Comparison of ENCODE assay signal across 21 cellular contexts in the genomic region with DNA sequence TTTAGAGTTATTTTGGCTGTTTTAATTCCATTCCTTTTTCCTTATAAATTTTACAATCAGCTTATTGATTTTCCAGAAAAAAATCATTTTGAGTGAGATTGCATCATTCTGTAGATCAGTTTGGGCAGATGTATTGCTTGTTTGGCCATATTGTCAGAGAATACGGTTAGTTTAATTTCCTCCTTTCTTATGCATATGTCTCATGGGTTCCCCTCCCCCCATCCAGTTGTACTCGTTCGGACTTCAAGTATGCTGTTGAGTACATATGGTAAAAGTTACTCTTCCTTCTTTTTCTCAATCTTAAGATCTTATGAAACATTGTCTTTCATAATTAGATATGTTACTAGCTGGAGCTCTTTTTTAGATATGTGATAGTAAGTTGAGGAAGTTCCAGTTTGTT.
DNase-seq lines count a peak whose midpoint lies in the region; ATAC-seq and TF ChIP-seq lines count a peak whose summit lies in the region.
"Had no signal": no experiment of that assay in that cellular context is flagged by ENCODE, and none has a peak within 500 bp of the region (broad histone marks: within the 10 kb centered on the region; RNA-seq: fewer than 3 reads in every experiment).

No MANE protein-coding gene starts in this region.

- no peak overlapping the region for H3K4me3 ChIP-seq in heart right ventricle
- H3K4me3 ChIP-seq: esophagus squamous epithelium, heart left ventricle, thyroid gland had no signal

- ATAC-seq in activated CD4-positive, alpha-beta T cell treated with anti-CD3 and anti-CD28 coated beads for 36 hours = no peak
- no peak for ATAC-seq in naive thymus-derived CD8-positive, alpha-beta T cell
- ATAC-seq in GM21390 (IDR thresholded peaks at IDR 0.05; ENCODE audit: unreplicated experiment) = no peak
- ATAC-seq in heart right ventricle = no peak
- ATAC-seq: activated CD4-positive, CD25-positive, alpha-beta regulatory T cell treated with anti-CD3 and anti-CD28 coated beads, Interleukin-2, amount 50 U/mL, for 24 hours; heart left ventricle; left cardiac atrium; T-cell had no signal

- H3K4me3 Mint-ChIP-seq in activated CD4-positive, alpha-beta T cell treated with anti-CD3 and anti-CD28 coated beads for 36 hours = no peak overlapping the region
- H3K4me3 Mint-ChIP-seq in activated CD4-positive, alpha-beta T cell treated with anti-CD3 and anti-CD28 coated beads, Interleukin-2, amount 10 ng/mL, durations not matched to agents 24 days and 14 days = no peak overlapping the region
- no peak overlapping the region for H3K4me3 Mint-ChIP-seq in chondrocyte (ENCODE audit: unreplicated experiment)
- no peak overlapping the region for H3K4me3 Mint-ChIP-seq in naive thymus-derived CD8-positive, alpha-beta T cell
- H3K4me3 Mint-ChIP-seq: activated naive CD8-positive, alpha-beta T cell; T-cell had no signal

- WGBS in heart right ventricle, 2 donors = 89 to 91% methylated on average over 3 of the region's 3 CpGs

- H3K27ac Mint-ChIP-seq in activated CD4-positive, alpha-beta T cell treated with anti-CD3 and anti-CD28 coated beads for 36 hours = peak overlapping the region; percentile 13
- H3K27ac Mint-ChIP-seq in activated CD4-positive, alpha-beta T cell treated with anti-CD3 and anti-CD28 coated beads, Interleukin-2, amount 10 ng/mL, durations not matched to agents 24 days and 14 days = no peak overlapping the region
- H3K27ac Mint-ChIP-seq in chondrocyte (ENCODE audit: unreplicated experiment) = peak overlapping the region; percentile 49
- H3K27ac Mint-ChIP-seq in naive thymus-derived CD8-positive, alpha-beta T cell = peak overlapping the region in 6 of 10 donors; percentile 10 to 87 (median 60)
- H3K27ac Mint-ChIP-seq: activated naive CD8-positive, alpha-beta T cell had no signal

- no peaks in the 10 kb centered on the region for H3K27me3 Mint-ChIP-seq in activated CD4-positive, alpha-beta T cell treated with anti-CD3 and anti-CD28 coated beads for 36 hours
- H3K27me3 Mint-ChIP-seq in activated CD4-positive, alpha-beta T cell treated with anti-CD3 and anti-CD28 coated beads, Interleukin-2, amount 10 ng/mL, durations not matched to agents 24 days and 14 days = no peaks in the 10 kb centered on the region
- no peaks in the 10 kb centered on the region for H3K27me3 Mint-ChIP-seq in chondrocyte (ENCODE audit: low read depth)
- no peaks in the 10 kb centered on the region for H3K27me3 Mint-ChIP-seq in naive thymus-derived CD8-positive, alpha-beta T cell
- H3K27me3 Mint-ChIP-seq: activated naive CD8-positive, alpha-beta T cell; T-cell had no signal

- TF ChIP-seq CTCF in chondrocyte (IDR thresholded peaks at IDR 0.05) (no peak), heart right ventricle (IDR thresholded peaks at IDR 0.05) (no peak)

- peaks cover 0 to 17% (median 0%) of the 10 kb centered on the region in 9 donors for H3K4me1 ChIP-seq in heart right ventricle
- H3K4me1 ChIP-seq: esophagus squamous epithelium, thyroid gland had no signal

- H3K36me3 ChIP-seq in heart right ventricle = peaks cover 0 to 100% (median 16%) of the 10 kb centered on the region in 9 donors

- H3K9me3 Mint-ChIP-seq in activated CD4-positive, alpha-beta T cell treated with anti-CD3 and anti-CD28 coated beads for 36 hours (ENCODE audit: low read depth) = no peaks in the 10 kb centered on the region
- H3K9me3 Mint-ChIP-seq in activated CD4-positive, alpha-beta T cell treated with anti-CD3 and anti-CD28 coated beads, Interleukin-2, amount 10 ng/mL, durations not matched to agents 24 days and 14 days = no peaks in the 10 kb centered on the region
- no peaks in the 10 kb centered on the region for H3K9me3 Mint-ChIP-seq in chondrocyte (ENCODE audit: low read depth)
- no peaks in the 10 kb centered on the region for H3K9me3 Mint-ChIP-seq in naive thymus-derived CD8-positive, alpha-beta T cell
- H3K9me3 Mint-ChIP-seq: T-cell had no signal

- CTCF ChIA-PET in activated CD4-positive, alpha-beta T cell treated with anti-CD3 and anti-CD28 coated beads for 36 hours (lab: Charles Lee) = no interaction called here

- POLR2A ChIA-PET in activated CD4-positive, alpha-beta T cell treated with anti-CD3 and anti-CD28 coated beads for 36 hours (lab: Charles Lee) = no interaction called here
- POLR2A ChIA-PET in naive thymus-derived CD8-positive, alpha-beta T cell (lab: Charles Lee) = no interaction called here

- no peak for DNase-seq in activated CD4-positive, alpha-beta T cell treated with anti-CD3 and anti-CD28 coated beads for 36 hours
- no peak for DNase-seq in activated CD4-positive, alpha-beta T cell treated with anti-CD3 and anti-CD28 coated beads, Interleukin-2, amount 10 ng/mL, durations not matched to agents 24 days and 14 days
- DNase-seq in MV-4-11 (lab: John Stamatoyannopoulos, UW) = peak; percentile 98
- DNase-seq in chondrocyte (ENCODE audit: low spot score) = no peak
- DNase-seq in naive thymus-derived CD8-positive, alpha-beta T cell = no peak
- DNase-seq in heart right ventricle = no peak
- DNase-seq in GM19240 (ENCODE audit: insufficient read length, low spot score) = no peak
- DNase-seq: 8988T; DMS79; esophagus squamous epithelium; heart left ventricle; left cardiac atrium; NCI-H1092 treated with DMSO at 0.1 percent for 48 hours; NCI-H748 treated with DMSO at 0.1 percent for 48 hours; stimulated activated CD4-positive, alpha-beta T cell treated with anti-CD3 and anti-CD28 coated beads, Interleukin-4, amount 100 ng/mL, for 4 hours; T-cell; thyroid gland had no signal

- H3K9me3 ChIP-seq in heart right ventricle = no peaks in the 10 kb centered on the region
- H3K9me3 ChIP-seq: esophagus squamous epithelium, heart left ventricle, thyroid gland had no signal

- no peaks in the 10 kb centered on the region for H3K4me1 Mint-ChIP-seq in activated CD4-positive, alpha-beta T cell treated with anti-CD3 and anti-CD28 coated beads for 36 hours
- H3K4me1 Mint-ChIP-seq in activated CD4-positive, alpha-beta T cell treated with anti-CD3 and anti-CD28 coated beads, Interleukin-2, amount 10 ng/mL, durations not matched to agents 24 days and 14 days = no peaks in the 10 kb centered on the region
- peaks cover 21% of the 10 kb centered on the region for H3K4me1 Mint-ChIP-seq in chondrocyte (ENCODE audit: low read depth)
- H3K4me1 Mint-ChIP-seq in naive thymus-derived CD8-positive, alpha-beta T cell = peaks cover 0 to 17% (median 3%) of the 10 kb centered on the region in 4 donors

- intact Hi-C loops in activated CD4-positive, alpha-beta T cell treated with anti-CD3 and anti-CD28 coated beads for 36 hours (cut with DNase I, micrococcal nuclease) = no loop called here
- intact Hi-C loops in activated CD4-positive, alpha-beta T cell treated with anti-CD3 and anti-CD28 coated beads, Interleukin-2, amount 10 ng/mL, durations not matched to agents 24 days and 14 days (cut with micrococcal nuclease) = no loop called here
- intact Hi-C loops in heart right ventricle (cut with DNase I) = no loop called here

- H3K36me3 Mint-ChIP-seq in activated CD4-positive, alpha-beta T cell treated with anti-CD3 and anti-CD28 coated beads for 36 hours (ENCODE audit: low read depth) = peaks cover 24% of the 10 kb centered on the region
- peaks cover 26% of the 10 kb centered on the region for H3K36me3 Mint-ChIP-seq in activated CD4-positive, alpha-beta T cell treated with anti-CD3 and anti-CD28 coated beads, Interleukin-2, amount 10 ng/mL, durations not matched to agents 24 days and 14 days (ENCODE audit: low read depth)
- H3K36me3 Mint-ChIP-seq in chondrocyte (ENCODE audit: low read depth) = peaks cover 19% of the 10 kb centered on the region
- H3K36me3 Mint-ChIP-seq in naive thymus-derived CD8-positive, alpha-beta T cell = peaks cover 0 to 78% (median 12%) of the 10 kb centered on the region in 3 donors

- no peaks in the 10 kb centered on the region for H3K27me3 ChIP-seq in heart right ventricle
- H3K27me3 ChIP-seq: esophagus squamous epithelium, heart left ventricle, thyroid gland had no signal

- no peak overlapping the region for H3K27ac ChIP-seq in heart right ventricle
- H3K27ac ChIP-seq: C4-2B, esophagus squamous epithelium, thyroid gland had no signal
